28 cellular contexts compared by ENCODE assay signal in genomic region chr12:64237382-64237781, GRCh38.
"Had no signal": no experiment of that assay in that cellular context is flagged by ENCODE, and none has a peak within 500 bp of the region (broad histone marks: within the 10 kb centered on the region; RNA-seq: fewer than 3 reads in every experiment).

No MANE protein-coding gene starts in this region.

- ATAC-seq: activated CD4-positive, CD25-positive, alpha-beta regulatory T cell treated with anti-CD3 and anti-CD28 coated beads, Interleukin-2, amount 50 U/mL, for 24 hours; body of pancreas; left lung; lower lobe of right lung; natural killer cell; stimulated activated naive B cell treated with anti-CD40 and anti-IgM and Interleukin-4, amounts not matched to agents 10 μg/mL and 1 μg/mL and 100 μg/mL, for 72 hours; upper lobe of right lung had no signal

- H3K36me3 Mint-ChIP-seq: activated naive CD8-positive, alpha-beta T cell treated with anti-CD3 and anti-CD28 coated beads for 36 hours; natural killer cell; stimulated activated naive B cell treated with anti-CD40 and anti-IgM and Interleukin-4, amounts not matched to agents 10 μg/mL and 1 μg/mL and 100 μg/mL, for 72 hours had no signal

- H3K9me3 Mint-ChIP-seq: activated naive CD8-positive, alpha-beta T cell treated with anti-CD3 and anti-CD28 coated beads for 36 hours; natural killer cell; stimulated activated naive B cell treated with anti-CD40 and anti-IgM and Interleukin-4, amounts not matched to agents 10 μg/mL and 1 μg/mL and 100 μg/mL, for 72 hours had no signal

- H3K27ac ChIP-seq: adrenal gland, body of pancreas, colonic mucosa, epithelial cell of prostate, esophagus squamous epithelium, left lung, lower lobe of right lung, right atrium auricular region, stomach, tibial artery, upper lobe of right lung, WERI-Rb-1 had no signal

- H3K4me1 Mint-ChIP-seq: activated naive CD8-positive, alpha-beta T cell treated with anti-CD3 and anti-CD28 coated beads for 36 hours; natural killer cell; stimulated activated naive B cell treated with anti-CD40 and anti-IgM and Interleukin-4, amounts not matched to agents 10 μg/mL and 1 μg/mL and 100 μg/mL, for 72 hours had no signal

- H3K27ac Mint-ChIP-seq: activated naive CD8-positive, alpha-beta T cell treated with anti-CD3 and anti-CD28 coated beads for 36 hours; natural killer cell; stimulated activated naive B cell treated with anti-CD40 and anti-IgM and Interleukin-4, amounts not matched to agents 10 μg/mL and 1 μg/mL and 100 μg/mL, for 72 hours had no signal

- DNase-seq: activated CD4-positive, alpha-beta T cell treated with anti-CD3 and anti-CD28 coated beads for 48 hours; activated CD4-positive, alpha-beta T cell treated with anti-CD3 and anti-CD28 coated beads, Interleukin-2, amount 50 U/mL, for 48 hours; activated CD8-positive, alpha-beta memory T cell treated with anti-CD3 and anti-CD28 coated beads for 24 hours; activated effector memory CD4-positive, alpha-beta T cell treated with Interleukin-2 at 50 U/mL for 16 hours; activated naive CD4-positive, alpha-beta T cell treated with Interleukin-2 at 50 U/mL for 16 hours; activated naive CD8-positive, alpha-beta T cell treated with anti-CD3 and anti-CD28 coated beads for 36 hours; adrenal gland; aorta; body of pancreas; cerebellar nuclear complex; colonic mucosa; effector CD8-positive, alpha-beta T cell; esophagus squamous epithelium; foreskin melanocyte; left lung; lower lobe of right lung; mesenchymal stem cell; natural killer cell; stimulated activated CD4-positive, alpha-beta T cell treated with anti-CD3 and anti-CD28 coated beads, Interleukin-15, amount 100 ng/mL, for 24 hours; stimulated activated CD4-positive, alpha-beta T cell treated with anti-CD3 and anti-CD28 coated beads, Interleukin-2, amount 100 ng/mL, for 24 hours; stimulated activated naive B cell treated with anti-CD40 and anti-IgM and Interleukin-4, amounts not matched to agents 10 μg/mL and 1 μg/mL and 100 μg/mL, for 72 hours; stomach; tibial artery; upper lobe of right lung; WERI-Rb-1 had no signal

- H3K4me3 Mint-ChIP-seq: activated naive CD8-positive, alpha-beta T cell treated with anti-CD3 and anti-CD28 coated beads for 36 hours; natural killer cell; stimulated activated naive B cell treated with anti-CD40 and anti-IgM and Interleukin-4, amounts not matched to agents 10 μg/mL and 1 μg/mL and 100 μg/mL, for 72 hours had no signal
